Comparison of ENCODE assay signal across 33 cellular contexts in genomic region chr20:5773589-5773988, GRCh38.
"Had no signal": no experiment of that assay in that cellular context is flagged by ENCODE, and none has a peak within 500 bp of the region (broad histone marks: within the 10 kb centered on the region; RNA-seq: fewer than 3 reads in every experiment).

No MANE protein-coding gene starts in this region.

- H3K27me3 ChIP-seq: brain microvascular endothelial cell, cardiac muscle cell, SJCRH30 had no signal

- H3K9me3 ChIP-seq: SJCRH30 had no signal

- H3K4me3 Mint-ChIP-seq: activated CD4-positive, alpha-beta T cell treated with anti-CD3 and anti-CD28 coated beads, Interleukin-2, amount 10 ng/mL, durations not matched to agents 24 days and 14 days; activated CD8-positive, alpha-beta T cell treated with anti-CD3 and anti-CD28 coated beads for 36 hours; activated naive CD8-positive, alpha-beta T cell treated with anti-CD3 and anti-CD28 coated beads for 36 hours; activated T-cell treated with anti-CD3 and anti-CD28 coated beads, Interleukin-2, amount 50 U/mL, for 72 hours; activated T-helper 17 cell treated with anti-CD3 and anti-CD28 coated beads, Interleukin-2, amount 50 U/mL, for 72 hours; T-cell had no signal

- H2AFZ ChIP-seq: PC-9 had no signal

- H3K9ac ChIP-seq: KMS-11 had no signal

- H3K36me3 ChIP-seq: brain microvascular endothelial cell, cardiac muscle cell had no signal

- H3K4me3 ChIP-seq: cardiac muscle cell, PC-9, SJCRH30, SK-N-MC had no signal

- ATAC-seq: activated CD8-positive, alpha-beta T cell treated with anti-CD3 and anti-CD28 coated beads for 36 hours; activated T-cell treated with anti-CD3 and anti-CD28 coated beads, Interleukin-2, amount 50 U/mL, for 72 hours; activated T-helper 17 cell treated with anti-CD3 and anti-CD28 coated beads, Interleukin-2, amount 50 U/mL, for 72 hours; T-cell had no signal

- H3K9me3 Mint-ChIP-seq: activated CD4-positive, alpha-beta T cell treated with anti-CD3 and anti-CD28 coated beads, Interleukin-2, amount 10 ng/mL, durations not matched to agents 24 days and 14 days; activated CD8-positive, alpha-beta T cell treated with anti-CD3 and anti-CD28 coated beads for 36 hours; activated naive CD8-positive, alpha-beta T cell treated with anti-CD3 and anti-CD28 coated beads for 36 hours; activated T-cell treated with anti-CD3 and anti-CD28 coated beads, Interleukin-2, amount 50 U/mL, for 72 hours; activated T-helper 17 cell treated with anti-CD3 and anti-CD28 coated beads, Interleukin-2, amount 50 U/mL, for 72 hours; T-cell had no signal

- H3K27ac Mint-ChIP-seq: activated CD4-positive, alpha-beta T cell treated with anti-CD3 and anti-CD28 coated beads, Interleukin-2, amount 10 ng/mL, durations not matched to agents 24 days and 14 days; activated CD8-positive, alpha-beta T cell treated with anti-CD3 and anti-CD28 coated beads for 36 hours; activated naive CD8-positive, alpha-beta T cell treated with anti-CD3 and anti-CD28 coated beads for 36 hours had no signal

- DNase-seq: activated CD4-positive, alpha-beta T cell treated with anti-CD3 and anti-CD28 coated beads, Interleukin-2, amount 10 ng/mL, durations not matched to agents 24 days and 14 days; activated CD4-positive, alpha-beta T cell treated with anti-CD3 and anti-CD28 coated beads, Interleukin-2, amount 50 U/mL, for 4 hours; activated CD8-positive, alpha-beta T cell treated with anti-CD3 and anti-CD28 coated beads for 36 hours; activated effector memory CD4-positive, alpha-beta T cell treated with anti-CD3 and anti-CD28 coated beads, Interleukin-2, amount 50 U/mL, for 16 hours; activated naive CD4-positive, alpha-beta T cell; activated naive CD4-positive, alpha-beta T cell treated with anti-CD3 and anti-CD28 coated beads, Interleukin-2, amount 50 U/mL, for 16 hours; activated naive CD8-positive, alpha-beta T cell treated with anti-CD3 and anti-CD28 coated beads for 36 hours; activated T-cell treated with anti-CD3 and anti-CD28 coated beads, Interleukin-2, amount 50 U/mL, for 1 hour; activated T-cell treated with anti-CD3 and anti-CD28 coated beads, Interleukin-2, amount 50 U/mL, for 72 hours; amniotic stem cell; aorta; brain microvascular endothelial cell; MV-4-11; NCI-H1092; NCI-H1436 treated with DMSO at 0.1 percent for 48 hours; NCI-H187; NCI-H2029 treated with DMSO at 0.1 percent for 48 hours; NCI-H2107; NCI-H2171; NCI-H510A; NCI-H526; NCI-H748 treated with DMSO at 0.1 percent for 48 hours; PC-9; SHP77; SJCRH30; T-cell; T-helper 2 cell; T-helper 9 cell had no signal

- H3K4me1 Mint-ChIP-seq: activated T-helper 17 cell treated with anti-CD3 and anti-CD28 coated beads, Interleukin-2, amount 50 U/mL, for 72 hours had no signal

- H3K27ac ChIP-seq: brain microvascular endothelial cell, cardiac muscle cell, KMS-11, PC-9, SJCRH30, SK-N-MC, VCaP had no signal

- H3K4me2 ChIP-seq: KMS-11, PC-9 had no signal

- H3K27me3 Mint-ChIP-seq: activated CD4-positive, alpha-beta T cell treated with anti-CD3 and anti-CD28 coated beads, Interleukin-2, amount 10 ng/mL, durations not matched to agents 24 days and 14 days; activated CD8-positive, alpha-beta T cell treated with anti-CD3 and anti-CD28 coated beads for 36 hours; activated naive CD8-positive, alpha-beta T cell treated with anti-CD3 and anti-CD28 coated beads for 36 hours; activated T-helper 17 cell treated with anti-CD3 and anti-CD28 coated beads, Interleukin-2, amount 50 U/mL, for 72 hours; T-cell had no signal
